Comparison of ENCODE assay signal across 19 cellular contexts in genomic region chr9:93665128-93665565, GRCh38.
"Had no signal": no experiment of that assay in that cellular context is flagged by ENCODE, and none has a peak within 500 bp of the region (broad histone marks: within the 10 kb centered on the region; RNA-seq: fewer than 3 reads in every experiment).

No MANE protein-coding gene starts in this region.

- DNase-seq: activated CD4-positive, alpha-beta T cell treated with anti-CD3 and anti-CD28 coated beads for 4 hours; activated CD8-positive, alpha-beta T cell treated with anti-CD3 and anti-CD28 coated beads, Interleukin-2, amount 10 ng/mL, durations not matched to agents 7 days and 5 days; activated naive CD4-positive, alpha-beta T cell treated with anti-CD3 and anti-CD28 coated beads, Interleukin-2, amount 50 U/mL, for 16 hours; activated T-cell treated with anti-CD3 and anti-CD28 coated beads for 4 hours; caudate nucleus; colonic mucosa; hypothalamus; kidney glomerular epithelial cell; nephron progenitor cell; stimulated activated CD4-positive, alpha-beta T cell treated with anti-CD3 and anti-CD28 coated beads, Interleukin-12 subunit alpha, Interleukin-12 subunit beta, amount 100 ng/mL, for 4 hours; stimulated activated CD4-positive, alpha-beta T cell treated with anti-CD3 and anti-CD28 coated beads, Interleukin-2, amount 100 ng/mL, for 24 hours had no signal

- ATAC-seq: activated CD8-positive, alpha-beta T cell treated with anti-CD3 and anti-CD28 coated beads, Interleukin-2, amount 10 ng/mL, durations not matched to agents 7 days and 5 days; esophagus mucosa; psoas muscle had no signal

- H3K9me3 Mint-ChIP-seq: mesothelial cell of epicardium, nephron progenitor cell had no signal

- H3K27ac Mint-ChIP-seq: activated CD8-positive, alpha-beta T cell treated with anti-CD3 and anti-CD28 coated beads, Interleukin-2, amount 10 ng/mL, durations not matched to agents 7 days and 5 days; mesothelial cell of epicardium had no signal

- H3K4me3 ChIP-seq: colonic mucosa, lung, psoas muscle, SK-N-MC, thoracic aorta had no signal

- H3K27ac ChIP-seq: colonic mucosa, psoas muscle, SK-N-MC, thoracic aorta had no signal

- H3K4me1 ChIP-seq: colonic mucosa, psoas muscle had no signal

- H3K36me3 ChIP-seq: colonic mucosa had no signal

- H3K4me3 Mint-ChIP-seq: activated CD8-positive, alpha-beta T cell treated with anti-CD3 and anti-CD28 coated beads, Interleukin-2, amount 10 ng/mL, durations not matched to agents 7 days and 5 days; mesothelial cell of epicardium; nephron progenitor cell had no signal

- H3K27me3 ChIP-seq: colonic mucosa had no signal

- H3K9me3 ChIP-seq: colonic mucosa, psoas muscle, thoracic aorta had no signal

- H3K4me1 Mint-ChIP-seq: mesothelial cell of epicardium had no signal

- FAIRE-seq: endometrium, urothelium cell line had no signal
